ENCODE assay signal across 33 cellular contexts in genomic region chr6:155374681-155375080, GRCh38.
"Had no signal": no experiment of that assay in that cellular context is flagged by ENCODE, and none has a peak within 500 bp of the region (broad histone marks: within the 10 kb centered on the region; RNA-seq: fewer than 3 reads in every experiment).

No MANE protein-coding gene starts in this region.

- H3K4me1 Mint-ChIP-seq: activated CD8-positive, alpha-beta memory T cell treated with anti-CD3 and anti-CD28 coated beads, Interleukin-2, amount 10 ng/mL, durations not matched to agents 7 days and 5 days; activated naive CD4-positive, alpha-beta T cell treated with anti-CD3 and anti-CD28 coated beads, Interleukin-2, amount 50 U/mL, for 24 hours; activated naive CD8-positive, alpha-beta T cell treated with anti-CD3 and anti-CD28 coated beads for 36 hours; activated naive CD8-positive, alpha-beta T cell treated with anti-CD3 and anti-CD28 coated beads, Interleukin-2, amount 50 U/mL, for 24 hours; WTC11 had no signal

- FAIRE-seq: colon, frontal cortex had no signal

- H3K27me3 ChIP-seq: adrenal gland, body of pancreas, esophagus muscularis mucosa had no signal

- H3K27ac ChIP-seq: adrenal gland, body of pancreas, esophagus muscularis mucosa, VCaP had no signal

- DNase-seq: activated CD4-positive, alpha-beta T cell treated with anti-CD3 and anti-CD28 coated beads for 1 hour; activated CD4-positive, alpha-beta T cell treated with anti-CD3 and anti-CD28 coated beads for 4 hours; activated CD4-positive, alpha-beta T cell treated with anti-CD3 and anti-CD28 coated beads, Interleukin-2, amount 50 U/mL, for 1 hour; activated CD4-positive, alpha-beta T cell treated with anti-CD3 and anti-CD28 coated beads, Interleukin-2, amount 50 U/mL, for 48 hours; activated CD8-positive, alpha-beta memory T cell treated with anti-CD3 and anti-CD28 coated beads, Interleukin-2, amount 10 ng/mL, durations not matched to agents 7 days and 5 days; activated CD8-positive, alpha-beta memory T cell treated with anti-CD3 and anti-CD28 coated beads, Interleukin-2, amount 50 U/mL, for 4 hours; activated CD8-positive, alpha-beta T cell treated with anti-CD3 and anti-CD28 coated beads, Interleukin-2, amount 10 ng/mL, durations not matched to agents 7 days and 5 days; activated effector memory CD4-positive, alpha-beta T cell treated with anti-CD3 and anti-CD28 coated beads, Interleukin-2, amount 50 U/mL, for 16 hours; activated naive CD4-positive, alpha-beta T cell treated with anti-CD3 and anti-CD28 coated beads for 36 hours; activated naive CD8-positive, alpha-beta T cell treated with anti-CD3 and anti-CD28 coated beads for 36 hours; activated naive CD8-positive, alpha-beta T cell treated with anti-CD3 and anti-CD28 coated beads, Interleukin-2, amount 50 U/mL, for 24 hours; activated T-cell treated with anti-CD3 and anti-CD28 coated beads, Interleukin-2, amount 50 U/mL, for 1 hour; activated T-cell treated with anti-CD3 and anti-CD28 coated beads, Interleukin-2, amount 50 U/mL, for 48 hours; adrenal gland; amygdala; aorta; body of pancreas; caudate nucleus; cortex of kidney; dermis blood vessel endothelial cell; effector CD4-positive, alpha-beta T cell; effector memory CD8-positive, alpha-beta T cell; erythroblast; head of caudate nucleus; T-helper 2 cell had no signal

- H3K4me3 ChIP-seq: adrenal gland, body of pancreas, esophagus muscularis mucosa had no signal

- H3K9me3 ChIP-seq: adrenal gland, body of pancreas, esophagus muscularis mucosa had no signal

- H3K36me3 Mint-ChIP-seq: activated CD8-positive, alpha-beta memory T cell treated with anti-CD3 and anti-CD28 coated beads, Interleukin-2, amount 10 ng/mL, durations not matched to agents 7 days and 5 days; activated naive CD4-positive, alpha-beta T cell treated with anti-CD3 and anti-CD28 coated beads, Interleukin-2, amount 50 U/mL, for 24 hours; activated naive CD8-positive, alpha-beta T cell treated with anti-CD3 and anti-CD28 coated beads for 36 hours; WTC11 had no signal

- H3K36me3 ChIP-seq: adrenal gland, esophagus muscularis mucosa had no signal

- H3K9me3 Mint-ChIP-seq: activated naive CD4-positive, alpha-beta T cell treated with anti-CD3 and anti-CD28 coated beads for 36 hours; activated naive CD4-positive, alpha-beta T cell treated with anti-CD3 and anti-CD28 coated beads, Interleukin-2, amount 50 U/mL, for 24 hours; activated naive CD8-positive, alpha-beta T cell treated with anti-CD3 and anti-CD28 coated beads for 36 hours; activated naive CD8-positive, alpha-beta T cell treated with anti-CD3 and anti-CD28 coated beads, Interleukin-2, amount 50 U/mL, for 24 hours; activated T-helper 1 cell treated with anti-CD3 and anti-CD28 coated beads, Interleukin-12 subunit alpha, Interleukin-12 subunit beta, Interleukin-2, Interleukin-4 antibody, amounts not matched to agents 30 ng/mL and 10 ng/mL and 1 ng/mL, durations not matched to agents 14 hours and 24 hours and 36 hours; effector memory CD8-positive, alpha-beta T cell; WTC11 had no signal

- H3K27me3 Mint-ChIP-seq: activated naive CD4-positive, alpha-beta T cell treated with anti-CD3 and anti-CD28 coated beads, Interleukin-2, amount 50 U/mL, for 24 hours; activated naive CD8-positive, alpha-beta T cell treated with anti-CD3 and anti-CD28 coated beads for 36 hours had no signal

- H3K27ac Mint-ChIP-seq: activated CD8-positive, alpha-beta memory T cell treated with anti-CD3 and anti-CD28 coated beads, Interleukin-2, amount 10 ng/mL, durations not matched to agents 7 days and 5 days; activated CD8-positive, alpha-beta T cell treated with anti-CD3 and anti-CD28 coated beads, Interleukin-2, amount 10 ng/mL, durations not matched to agents 7 days and 5 days; activated naive CD4-positive, alpha-beta T cell treated with anti-CD3 and anti-CD28 coated beads for 36 hours; activated naive CD4-positive, alpha-beta T cell treated with anti-CD3 and anti-CD28 coated beads, Interleukin-2, amount 50 U/mL, for 24 hours; activated naive CD8-positive, alpha-beta T cell treated with anti-CD3 and anti-CD28 coated beads for 36 hours; activated naive CD8-positive, alpha-beta T cell treated with anti-CD3 and anti-CD28 coated beads, Interleukin-2, amount 50 U/mL, for 24 hours; activated T-helper 1 cell treated with anti-CD3 and anti-CD28 coated beads, Interleukin-12 subunit alpha, Interleukin-12 subunit beta, Interleukin-2, Interleukin-4 antibody, amounts not matched to agents 30 ng/mL and 10 ng/mL and 1 ng/mL, durations not matched to agents 14 hours and 24 hours and 36 hours; activated T-helper 2 cell treated with anti-CD3 and anti-CD28 coated beads, Interferon-gamma antibody, Interleukin-2, Interleukin-4, amounts not matched to agents 10 μg/mL and 5 μg/mL and 100 μg/mL, durations not matched to agents 14 hours and 24 hours and 36 hours; effector memory CD8-positive, alpha-beta T cell; WTC11 had no signal

- H3K4me1 ChIP-seq: adrenal gland, body of pancreas, esophagus muscularis mucosa had no signal

- H3K4me3 Mint-ChIP-seq: activated CD8-positive, alpha-beta memory T cell treated with anti-CD3 and anti-CD28 coated beads, Interleukin-2, amount 10 ng/mL, durations not matched to agents 7 days and 5 days; activated CD8-positive, alpha-beta T cell treated with anti-CD3 and anti-CD28 coated beads, Interleukin-2, amount 10 ng/mL, durations not matched to agents 7 days and 5 days; activated naive CD4-positive, alpha-beta T cell treated with anti-CD3 and anti-CD28 coated beads for 36 hours; activated naive CD4-positive, alpha-beta T cell treated with anti-CD3 and anti-CD28 coated beads, Interleukin-2, amount 50 U/mL, for 24 hours; activated naive CD8-positive, alpha-beta T cell treated with anti-CD3 and anti-CD28 coated beads for 36 hours; activated naive CD8-positive, alpha-beta T cell treated with anti-CD3 and anti-CD28 coated beads, Interleukin-2, amount 50 U/mL, for 24 hours; activated T-helper 1 cell treated with anti-CD3 and anti-CD28 coated beads, Interleukin-12 subunit alpha, Interleukin-12 subunit beta, Interleukin-2, Interleukin-4 antibody, amounts not matched to agents 30 ng/mL and 10 ng/mL and 1 ng/mL, durations not matched to agents 14 hours and 24 hours and 36 hours; effector memory CD8-positive, alpha-beta T cell; WTC11 had no signal
